ENCODE assay signal across 8 cellular contexts in genomic region chr3:136078421-136079364, GRCh38.
DNase-seq lines count a peak whose midpoint lies in the region; ATAC-seq, FAIRE-seq and TF ChIP-seq lines count a peak whose summit lies in the region.

No MANE protein-coding gene starts in this region.

- H3K27me3 Mint-ChIP-seq in neural crest cell (ENCODE audit: low read depth) = no peaks in the 10 kb centered on the region
- H3K27me3 Mint-ChIP-seq in activated T-cell treated with anti-CD3 and anti-CD28 coated beads, Interleukin-2, amount 50 U/mL, for 24 hours = no peaks in the 10 kb centered on the region

- H3K27ac Mint-ChIP-seq in neural crest cell (ENCODE audit: unreplicated experiment) = no peak overlapping the region
- H3K27ac Mint-ChIP-seq in activated T-cell treated with anti-CD3 and anti-CD28 coated beads, Interleukin-2, amount 50 U/mL, for 24 hours = no peak overlapping the region

- H3K4me3 ChIP-seq in AG04449 (ENCODE audit: low read depth, low read length) (no peak overlapping the region), lower leg skin (ENCODE audit: low read depth, poor library complexity, severe bottlenecking) (no peak overlapping the region)

- no peak overlapping the region for H3K4me3 Mint-ChIP-seq in neural crest cell
- no peak overlapping the region for H3K4me3 Mint-ChIP-seq in activated T-cell treated with anti-CD3 and anti-CD28 coated beads, Interleukin-2, amount 50 U/mL, for 24 hours

- POLR2A ChIA-PET in AG04449 (lab: Yijun Ruan, JAX) = no interaction called here

- no peak for TF ChIP-seq POLR2A in lower leg skin (IDR thresholded peaks at IDR 0.05)

- CTCF ChIA-PET in AG04449 (lab: Yijun Ruan, JAX) = interaction anchor here (0.7 to 3.5 kb wide), 16 partner anchors 9 to 935 kb away, joined by 3 to 24 read pairs (median 4); partner anchors contain the start of genes MSL2, PCCB and STAG1

- peaks cover 14% of the 10 kb centered on the region for H3K36me3 Mint-ChIP-seq in neural crest cell (ENCODE audit: low read depth)
- H3K36me3 Mint-ChIP-seq in activated T-cell treated with anti-CD3 and anti-CD28 coated beads, Interleukin-2, amount 50 U/mL, for 24 hours (ENCODE audit: low read depth) = no peaks in the 10 kb centered on the region

- H3K9me3 Mint-ChIP-seq in neural crest cell = peaks cover 4% of the 10 kb centered on the region
- H3K9me3 Mint-ChIP-seq in activated T-cell treated with anti-CD3 and anti-CD28 coated beads, Interleukin-2, amount 50 U/mL, for 24 hours = no peaks in the 10 kb centered on the region

- DNase-seq in AG04449 (ENCODE audit: low read depth, low spot score) (no peak), NCI-H526 treated with DMSO at 0.1 percent for 48 hours (lab: John Stamatoyannopoulos, UW) (peak; percentile 43), neural crest cell (ENCODE audit: low read depth, low spot score) (no peak), lower leg skin (ENCODE audit: low spot score in 2 of 2) (no peak)
- no peak for DNase-seq in activated T-cell treated with anti-CD3 and anti-CD28 coated beads, Interleukin-2, amount 50 U/mL, for 24 hours

- WGBS in lower leg skin, 2 donors = 73 to 74% methylated on average over 6 of the region's 6 CpGs

- FAIRE-seq in colon (lab: Jason Lieb, UNC) = peak; percentile 49

- intact Hi-C loops in lower leg skin (cut with DNase I; ENCODE audit: low total_unique reads) = loop anchor here (10.0 kb wide), 1 partner anchor 666 kb away; no protein-coding TSS in a partner anchor

- H3K4me1 Mint-ChIP-seq in neural crest cell = peaks cover 4% of the 10 kb centered on the region
- H3K4me1 Mint-ChIP-seq in activated T-cell treated with anti-CD3 and anti-CD28 coated beads, Interleukin-2, amount 50 U/mL, for 24 hours (ENCODE audit: low read depth) = peaks cover 2% of the 10 kb centered on the region

- TF ChIP-seq CTCF in AG04449 (IDR thresholded peaks at IDR 0.05; ENCODE audit: insufficient read depth, low read length, missing control alignments) = peak; percentile 36
- peak; percentile 56 for TF ChIP-seq CTCF in GM12873 (IDR thresholded peaks at IDR 0.05; ENCODE audit: insufficient read depth, low read depth, low read length, missing control alignments)
- TF ChIP-seq CTCF in neural crest cell (conservative IDR thresholded peaks at IDR 0.05) = peak; percentile 71
- no peak for TF ChIP-seq CTCF in lower leg skin (IDR thresholded peaks at IDR 0.05)

- no peak for ATAC-seq in HG03571 (IDR thresholded peaks at IDR 0.05; ENCODE audit: unreplicated experiment)

Comparison
In these comparisons a context has a peak if more than half of its experiments do, and no peak if none do; other contexts are left out.
1. CTCF ChIP-seq: peak in AG04449 (single experiment), GM12873 (single experiment) and neural crest cell (single experiment); none in lower leg skin (0 of 3).